Comparison of ENCODE assay signal across 8 cellular contexts in genomic region chr1:53325326-53326087, GRCh38. TPM values are rescaled to one million over a fixed set of nuclear protein-coding genes. Genes with fewer than 3 reads are reported as not detected.
DNase-seq lines count a peak whose midpoint lies in the region; ATAC-seq and TF ChIP-seq lines count a peak whose summit lies in the region.

No MANE protein-coding gene starts in this region.

- no peak for TF ChIP-seq POLR2A in tibial nerve (IDR thresholded peaks at IDR 0.05)

- H3K9me3 ChIP-seq in ascending aorta (no peaks in the 10 kb centered on the region), left lung (no peaks in the 10 kb centered on the region), tibial nerve (no peaks in the 10 kb centered on the region)

- H3K4me3 ChIP-seq in ascending aorta: peak overlapping the region; percentile 72 to 84
- peak overlapping the region; percentile 60 to 76 for H3K4me3 ChIP-seq in left lung
- H3K4me3 ChIP-seq in tibial nerve: peak overlapping the region; percentile 72 to 90 (median 76)

- no peaks in the 10 kb centered on the region for H3K27me3 ChIP-seq in ascending aorta
- peaks cover 0 to 38% of the 10 kb centered on the region in 2 donors for H3K27me3 ChIP-seq in left lung
- no peaks in the 10 kb centered on the region for H3K27me3 ChIP-seq in tibial nerve

- intact Hi-C loops in ascending aorta (cut with DNase I): loop anchor here (1.0 to 10.0 kb wide), 10 partner anchors 33 to 961 kb away; partner anchors contain the start of genes CC2D1B, CPT2, CZIB and ECHDC2
- intact Hi-C loops in left lung (cut with DNase I): no loop called here

- ATAC-seq in left lung (peak; percentile 1), GM18867 (IDR thresholded peaks at IDR 0.05; ENCODE audit: unreplicated experiment) (no peak), GM18861 (IDR thresholded peaks at IDR 0.05; ENCODE audit: unreplicated experiment) (no peak), GM19463 (IDR thresholded peaks at IDR 0.05; ENCODE audit: unreplicated experiment) (no peak)

- TF ChIP-seq CTCF in ascending aorta (IDR thresholded peaks at IDR 0.05): no peak
- TF ChIP-seq CTCF in left lung (IDR thresholded peaks at IDR 0.05): no peak
- no peak for TF ChIP-seq CTCF in tibial nerve (IDR thresholded peaks at IDR 0.05)

- DNase-seq in activated CD8-positive, alpha-beta memory T cell treated with anti-CD3 and anti-CD28 coated beads, Interleukin-2, amount 50 U/mL, for 48 hours: peak; percentile 62
- DNase-seq in activated CD8-positive, alpha-beta memory T cell treated with anti-CD3 and anti-CD28 coated beads, Interleukin-2, amount 50 U/mL, for 4 hours: no peak
- no peak for DNase-seq in ascending aorta (ENCODE audit: low spot score in 2 of 2)
- DNase-seq in left lung: no peak
- DNase-seq in tibial nerve (ENCODE audit: low spot score in 2 of 2): no peak

- 25 to 26% methylated on average over 26 of the region's 26 CpGs for WGBS in tibial nerve, 2 donors

- peaks cover 5 to 10% of the 10 kb centered on the region in 2 donors for H3K4me1 ChIP-seq in ascending aorta
- peaks cover 15 to 36% of the 10 kb centered on the region in 2 donors for H3K4me1 ChIP-seq in left lung
- H3K4me1 ChIP-seq in tibial nerve: peaks cover 0 to 28% (median 18%) of the 10 kb centered on the region in 4 donors

- TF ChIP-seq EP300 in tibial nerve (IDR thresholded peaks at IDR 0.05): no peak

- H3K36me3 ChIP-seq in ascending aorta (peaks cover 0 to 5% of the 10 kb centered on the region in 2 donors), left lung (peaks cover 0 to 25% of the 10 kb centered on the region in 2 donors), tibial nerve (no peaks in the 10 kb centered on the region)

- H3K27ac ChIP-seq in ascending aorta (peak overlapping the region; percentile 42 to 43), left lung (peak overlapping the region; percentile 63 to 86), tibial nerve (peak overlapping the region in 3 of 4 donors; percentile 32 to 73 (median 54))

RNA-seq across cellular contexts. Expression of gene LRP8, which starts 2.4 kb away (rescaled TPM):
- 10.0 TPM for total RNA-seq in ascending aorta
- 10 to 100 TPM in 1 of 2 donors, 1 to 10 TPM in 1; 7.6 to 36.6 TPM for total RNA-seq in left lung
- total RNA-seq in tibial nerve: 10 to 100 TPM in 1 of 4 donors, 1 to 10 TPM in 3; 2.2 to 15.0 (median 2.5) TPM
